ENCODE assay signal across 2 cellular contexts in genomic region chr4:110869862-110870577, GRCh38.
TF ChIP-seq lines count a peak whose summit lies in the region.

No MANE protein-coding gene starts in this region.

TF ChIP-seq in HCT116, 20 proteins besides CTCF, POLR2A, EP300 and RAD21:
- peak; percentile 47 for TF ChIP-seq SP1 (IDR thresholded peaks at IDR 0.05; ENCODE audit: low read depth)
- 0 out of 2 replicates have a peak, but pooled peaks have one; percentile 32 for TF ChIP-seq CBX3 (IDR thresholded peaks at IDR 0.05; ENCODE audit: low read depth)
- no peak for TF ChIP-seq ZNF274 (IDR thresholded peaks at IDR 0.05; ENCODE audit: low read depth, low read length)
- peak; percentile 63 for TF ChIP-seq TCF7L2 (IDR thresholded peaks at IDR 0.05; ENCODE audit: borderline replicate concordance, extremely low read depth, insufficient read depth, insufficient read length)
- peak; percentile 48; the same call in 1 of the 2 replicates for TF ChIP-seq JUND (IDR thresholded peaks at IDR 0.05)
- no peak for TF ChIP-seq EGR1 (IDR thresholded peaks at IDR 0.05; ENCODE audit: low read depth)
- TF ChIP-seq CEBPB (IDR thresholded peaks at IDR 0.05; ENCODE audit: low read depth) = peak; percentile 39; the same call in 1 of the 2 replicates

TF ChIP-seq in IMR-90, 13 proteins besides CTCF, POLR2A, EP300 and RAD21:
- TF ChIP-seq CHD1 (IDR thresholded peaks at IDR 0.05; ENCODE audit: low read depth, low read length) (no peak), MAZ (IDR thresholded peaks at IDR 0.05; ENCODE audit: borderline replicate concordance, low read depth, low read length) (no peak), MAFK (IDR thresholded peaks at IDR 0.05; ENCODE audit: low read depth, low read length) (no peak), CEBPB (IDR thresholded peaks at IDR 0.05; ENCODE audit: low read depth, low read length) (no peak), MXI1 (IDR thresholded peaks at IDR 0.05; ENCODE audit: borderline replicate concordance, low read depth, low read length) (no peak), RCOR1 (IDR thresholded peaks at IDR 0.05; ENCODE audit: insufficient replicate concordance, low read length) (no peak), BHLHE40 (IDR thresholded peaks at IDR 0.05; ENCODE audit: low read depth, low read length) (no peak), ELK1 (IDR thresholded peaks at IDR 0.05; ENCODE audit: borderline replicate concordance, low read depth, low read length) (no peak), RFX5 (IDR thresholded peaks at IDR 0.05; ENCODE audit: low read depth, low read length) (no peak), USF2 (IDR thresholded peaks at IDR 0.05; ENCODE audit: low read depth, low read length) (no peak), NFE2L2 (IDR thresholded peaks at IDR 0.05; ENCODE audit: low read depth, low read length) (no peak), SMC3 (IDR thresholded peaks at IDR 0.05; ENCODE audit: low read depth, low read length) (no peak), FOS (IDR thresholded peaks at IDR 0.05; ENCODE audit: low read depth, low read length) (no peak)
